Comparison of ENCODE assay signal across 8 cellular contexts in genomic region chrX:103464071-103464773, GRCh38. TPM values are rescaled to one million over a fixed set of nuclear protein-coding genes. Genes with fewer than 3 reads are reported as not detected.
DNase-seq lines count a peak whose midpoint lies in the region; ATAC-seq, FAIRE-seq and TF ChIP-seq lines count a peak whose summit lies in the region.

No MANE protein-coding gene starts in this region.

- intact Hi-C loops in body of pancreas (cut with DNase I) = no loop called here

- H3K4me1 ChIP-seq in body of pancreas = no peaks in the 10 kb centered on the region

- H3K4me3 ChIP-seq in body of pancreas = no peak overlapping the region

- no peaks in the 10 kb centered on the region for H3K36me3 ChIP-seq in body of pancreas (replicated peaks in 1 of 2; ENCODE audit: insufficient read depth in 1 of 2, low read depth in 2 of 2)

- no peaks in the 10 kb centered on the region for H3K9me3 ChIP-seq in body of pancreas

- ATAC-seq in HG03139 (IDR thresholded peaks at IDR 0.05; ENCODE audit: unreplicated experiment) = peak; percentile 70
- peak; percentile 63 for ATAC-seq in body of pancreas

- no peak overlapping the region for H3K27ac ChIP-seq in body of pancreas

- no peaks in the 10 kb centered on the region for H3K27me3 ChIP-seq in body of pancreas

- WGBS in body of pancreas, 2 donors = 36 to 55% methylated on average over 8 of the region's 8 CpGs

- peak; percentile 44 for DNase-seq in D341Med (ENCODE audit: low spot score)
- DNase-seq in GM19239 (ENCODE audit: insufficient read length, low spot score) = no peak
- peak; percentile 29 for DNase-seq in RPMI7951 (ENCODE audit: low read depth)
- DNase-seq in body of pancreas = peak in 3 of 4 donors; percentile 13 to 41 (median 17)
- DNase-seq in iPS-NIHi7 (ENCODE audit: extremely low spot score) = peak; percentile 84
- DNase-seq in stimulated activated CD4-positive, alpha-beta T cell treated with anti-CD3 and anti-CD28 coated beads, Interleukin-2, amount 100 ng/mL, for 48 hours = peak; percentile 5 to 6
- DNase-seq in COR-L47 (lab: John Stamatoyannopoulos, UW) = no peak

- FAIRE-seq in GM19239 (lab: Jason Lieb, UNC) = peak; percentile 90

- no peak for TF ChIP-seq POLR2A in body of pancreas (IDR thresholded peaks at IDR 0.05)

- TF ChIP-seq CTCF in body of pancreas (IDR thresholded peaks at IDR 0.05) = peak in 4 of 7 experiments; percentile 16 to 41 (median 24)

RNA-seq across cellular contexts. Expression of gene RAB40A, which starts 55.1 kb away (rescaled TPM):
- total RNA-seq in RPMI7951 (2014; rRNA removed; shearing (Covaris generic)) = not detected in 2 replicates
- under 1 TPM in 1 of 2 donors, not detected in 1; 0.52 TPM for total RNA-seq in body of pancreas

Comparison
In these comparisons a context has a peak if more than half of its experiments do, and no peak if none do; other contexts are left out.
1. DNase-seq: peak in D341Med (single experiment), RPMI7951 (single experiment), body of pancreas (3 of 4), iPS-NIHi7 (single experiment) and stimulated activated CD4-positive, alpha-beta T cell treated with anti-CD3 and anti-CD28 coated beads, Interleukin-2, amount 100 ng/mL, for 48 hours (2 of 2); none in GM19239 (single experiment) and COR-L47 (single experiment).